ENCODE assay signal across 1 cellular context in the genomic region with DNA sequence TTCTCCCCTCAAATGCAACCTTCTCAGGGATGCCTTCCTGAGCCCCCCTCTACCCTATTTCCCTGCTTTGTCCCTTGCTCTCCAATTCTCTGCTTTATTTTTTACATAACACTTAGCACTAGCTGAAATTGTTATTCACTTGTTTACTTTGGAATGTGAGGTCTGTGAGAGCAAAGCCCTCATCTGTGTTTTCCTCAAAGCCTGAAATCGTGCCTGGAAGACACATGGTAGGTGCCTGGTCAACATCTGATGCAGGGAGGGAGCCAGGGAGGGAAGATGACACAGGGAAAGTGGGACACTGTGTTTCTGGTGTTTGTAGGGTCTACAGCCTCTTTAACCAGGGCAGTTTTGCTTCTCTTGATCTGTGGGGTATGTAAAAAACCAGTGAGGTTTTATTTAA.
TF ChIP-seq lines count a peak whose summit lies in the region.

No MANE protein-coding gene starts in this region.

TF ChIP-seq in GM23338, 12 proteins besides CTCF, POLR2A, EP300 and RAD21 (continued from another document):
- TF ChIP-seq ZNF462 (CRISPR knock-in tag; IDR thresholded peaks at IDR 0.05) (no peak), JUNB (IDR thresholded peaks at IDR 0.05; ENCODE audit: unreplicated experiment) (no peak), ZNF331 (CRISPR knock-in tag; IDR thresholded peaks at IDR 0.05; ENCODE audit: low read depth) (no peak), NANOG (IDR thresholded peaks at IDR 0.05; ENCODE audit: borderline replicate concordance) (no peak), CREB1 (CRISPR knock-in tag; IDR thresholded peaks at IDR 0.05; ENCODE audit: low read depth) (no peak), ZNF114 (CRISPR knock-in tag; IDR thresholded peaks at IDR 0.05) (no peak), EZH2 (IDR thresholded peaks at IDR 0.05; ENCODE audit: low read depth, unreplicated experiment) (no peak), REST (IDR thresholded peaks at IDR 0.05; ENCODE audit: unreplicated experiment) (no peak), ETS1 (IDR thresholded peaks at IDR 0.05) (no peak), STAT1 (IDR thresholded peaks at IDR 0.05; ENCODE audit: unreplicated experiment) (no peak), POLR2AphosphoS5 (IDR thresholded peaks at IDR 0.05; ENCODE audit: low read depth) (no peak)
